ENCODE assay signal across 8 cellular contexts in genomic region chr5:62779010-62779422, GRCh38.
DNase-seq lines count a peak whose midpoint lies in the region; ATAC-seq, FAIRE-seq and TF ChIP-seq lines count a peak whose summit lies in the region.

No MANE protein-coding gene starts in this region.

- H3K36me3 Mint-ChIP-seq in memory B cell = no peaks in the 10 kb centered on the region

- H2BK12ac ChIP-seq in H1 (ENCODE audit: low read depth, low read length) = no peak overlapping the region

- H3K27me3 ChIP-seq in Peyer's patch (no peaks in the 10 kb centered on the region), H1 (replicated peaks in 1 of 4; ENCODE audit: control insufficient read depth in 3 of 4, extremely low read depth in 1 of 4, insufficient read depth in 3 of 4, low read length in 3 of 4) (no peaks in the 10 kb centered on the region)

- H3K4me3 Mint-ChIP-seq in memory B cell = no peak overlapping the region

- H2BK5ac ChIP-seq in H1 (ENCODE audit: low read depth, low read length) = no peak overlapping the region

- no peak overlapping the region for H3K4me2 ChIP-seq in H1 (ENCODE audit: insufficient read depth in 1 of 2, low read depth in 2 of 2, low read length in 2 of 2)

- no peak overlapping the region for H4K8ac ChIP-seq in H1 (ENCODE audit: extremely low read depth, insufficient read depth, low read length)

- H3K27ac ChIP-seq in Peyer's patch (no peak overlapping the region), H1 (ENCODE audit: low read depth, low read length) (no peak overlapping the region)

- H2BK120ac ChIP-seq in H1 (replicated peaks; ENCODE audit: low read depth, low read length) = no peak overlapping the region

- H3K27ac Mint-ChIP-seq in memory B cell = no peak overlapping the region

- H3K4me3 ChIP-seq in Peyer's patch (no peak overlapping the region), H1 (ENCODE audit: extremely low read depth in 1 of 4, insufficient read depth in 2 of 4, low read depth in 3 of 4, low read length in 4 of 4) (no peak overlapping the region)

- ATAC-seq in GM18502 (IDR thresholded peaks at IDR 0.05; ENCODE audit: poor library complexity, unreplicated experiment) (peak; percentile 69), memory B cell (ENCODE audit: low read depth) (peak; percentile 27), GM19023 (IDR thresholded peaks at IDR 0.05; ENCODE audit: unreplicated experiment) (no peak)

- no peaks in the 10 kb centered on the region for H3K79me2 ChIP-seq in H1 (ENCODE audit: control insufficient read depth in 1 of 2, insufficient read depth in 2 of 2, low read length in 2 of 2)

- H4K5ac ChIP-seq in H1 (ENCODE audit: insufficient read length, low read depth, low read length) = no peak overlapping the region

- no peak overlapping the region for H3K4ac ChIP-seq in H1 (replicated peaks; ENCODE audit: insufficient read length, low read depth, low read length)

- no peak for TF ChIP-seq POLR2A in Peyer's patch (IDR thresholded peaks at IDR 0.05)
- TF ChIP-seq POLR2A in H1 (IDR thresholded peaks at IDR 0.05; ENCODE audit: control extremely low read depth in 1 of 2, low read depth in 2 of 2, low read length in 2 of 2) = no peak

- no peak overlapping the region for H3K9ac ChIP-seq in H1 (replicated peaks in 1 of 4; ENCODE audit: extremely low read depth in 1 of 4, low read depth in 3 of 4, low read length in 3 of 4)

- H2AK5ac ChIP-seq in H1 (ENCODE audit: low read depth, low read length) = no peak overlapping the region

- no peak overlapping the region for H3K56ac ChIP-seq in H1 (replicated peaks; ENCODE audit: insufficient read length, low read depth, low read length)

- no peaks in the 10 kb centered on the region for H4K20me1 ChIP-seq in H1 (replicated peaks in 1 of 2; ENCODE audit: control insufficient read depth in 1 of 2, insufficient read depth in 2 of 2, low read length in 2 of 2)

- no peak overlapping the region for H2BK15ac ChIP-seq in H1 (ENCODE audit: low read length)

- no peaks in the 10 kb centered on the region for H3K9me3 Mint-ChIP-seq in memory B cell

- no peak overlapping the region for H4K91ac ChIP-seq in H1 (replicated peaks; ENCODE audit: insufficient read length, low read length)

- no peak overlapping the region for H3K14ac ChIP-seq in H1 (ENCODE audit: insufficient read length)

- no peak overlapping the region for H3K18ac ChIP-seq in H1 (ENCODE audit: extremely low read depth, low read length)

- H2AFZ ChIP-seq in H1 (ENCODE audit: low read length) = no peak overlapping the region

- H3K23ac ChIP-seq in H1 (ENCODE audit: insufficient read length) = no peak overlapping the region

- DNase-seq in AG20443 (ENCODE audit: low spot score) = peak; percentile 77
- peak; percentile 80 for DNase-seq in HuH-7.5 (ENCODE audit: low spot score)
- no peak for DNase-seq in Peyer's patch
- DNase-seq in H1 (ENCODE audit: low read depth in 1 of 2, low spot score in 2 of 2) = no peak
- DNase-seq in memory B cell (ENCODE audit: low spot score in 2 of 2) = no peak
- no peak for DNase-seq in stimulated activated CD4-positive, alpha-beta T cell treated with anti-CD3 and anti-CD28 coated beads, Interleukin-4, amount 100 ng/mL, for 24 hours

- TF ChIP-seq RAD21 in H1 (IDR thresholded peaks at IDR 0.05 in 1 of 2, conservative IDR thresholded peaks at IDR 0.05 in 1 of 2; ENCODE audit: low read depth in 2 of 2, low read length in 2 of 2) = peak; percentile 82 to 83

- no peaks in the 10 kb centered on the region for H3K9me3 ChIP-seq in Peyer's patch
- no peaks in the 10 kb centered on the region for H3K9me3 ChIP-seq in H1 (ENCODE audit: insufficient read depth in 2 of 2, low read depth in 1 of 2, low read length in 1 of 2)

- POLR2A ChIA-PET in H1 (lab: Charles Lee; ENCODE audit: partially characterized antibody) = interaction anchor here (0.6 kb wide), 1 partner anchor 35 kb away, joined by 4 read pairs; no protein-coding TSS in a partner anchor

- FAIRE-seq in H1 (lab: Jason Lieb, UNC) = peak; percentile 95

- WGBS in H1 (ENCODE audit: extremely low coverage in 1 of 2, insufficient coverage in 1 of 2, insufficient read length in 1 of 2, insufficient replicate concordance in 2 of 2, low coverage in 1 of 2, low lambda C conversion rate in 2 of 2, missing lambda C conversion rate in 1 of 2), 2 experiments = 30% methylated on average over 5 of the region's 5 CpGs; no CpG with 5 or more reads in 1 of the 2 experiments

- no peaks in the 10 kb centered on the region for H3K79me1 ChIP-seq in H1 (ENCODE audit: low read depth, low read length)

- no peak for TF ChIP-seq EP300 in H1 (IDR thresholded peaks at IDR 0.05; ENCODE audit: borderline replicate concordance in 1 of 2, low read depth in 2 of 2, low read length in 2 of 2)

- no peak overlapping the region for H2BK20ac ChIP-seq in H1 (ENCODE audit: low read length)

- TF ChIP-seq CTCF in Peyer's patch (IDR thresholded peaks at IDR 0.05) (peak in 5 of 6 experiments; percentile 34 to 67 (median 62)), H1 (IDR thresholded peaks at IDR 0.05; ENCODE audit: control extremely low read depth in 1 of 3, insufficient read depth in 1 of 3, low read depth in 1 of 3, low read length in 3 of 3) (peak in 2 of 3 experiments; percentile 62 to 64; a peak in 3 of 4 replicates)

- H3K4me1 ChIP-seq in Peyer's patch (no peaks in the 10 kb centered on the region), H1 (replicated peaks in 1 of 4; ENCODE audit: control insufficient read depth in 3 of 4, insufficient read depth in 4 of 4, low read length in 3 of 4) (no peaks in the 10 kb centered on the region)

- CTCF ChIA-PET in H1 (lab: Charles Lee; ENCODE audit: partially characterized antibody) = interaction anchor here (0.7 to 3.9 kb wide), 23 partner anchors 15 to 611 kb away, joined by 3 to 23 read pairs (median 4); no protein-coding TSS in a partner anchor

- no peaks in the 10 kb centered on the region for H3K23me2 ChIP-seq in H1 (ENCODE audit: low read depth, low read length)

- H3K27me3 Mint-ChIP-seq in memory B cell = peaks cover 2% of the 10 kb centered on the region

- no peaks in the 10 kb centered on the region for H3K4me1 Mint-ChIP-seq in memory B cell

- H3K36me3 ChIP-seq in Peyer's patch (no peaks in the 10 kb centered on the region), H1 (ENCODE audit: control insufficient read depth in 2 of 4, insufficient read depth in 4 of 4, low read length in 3 of 4) (no peaks in the 10 kb centered on the region)

TF ChIP-seq in H1, 55 proteins besides CTCF, POLR2A, EP300 and RAD21:
- TF ChIP-seq TEAD4 (IDR thresholded peaks at IDR 0.05; ENCODE audit: low read depth, low read length) = peak; percentile 74; the same call in 1 of the 2 replicates
- no peak for TF ChIP-seq CEBPB (IDR thresholded peaks at IDR 0.05; ENCODE audit: low read depth, low read length)

Comparison
In these comparisons a context has a peak if more than half of its experiments do, and no peak if none do; other contexts are left out.
1. DNase-seq: peak in AG20443 (single experiment) and HuH-7.5 (single experiment); none in Peyer's patch (0 of 3), H1 (0 of 2), memory B cell (0 of 2) and stimulated activated CD4-positive, alpha-beta T cell treated with anti-CD3 and anti-CD28 coated beads, Interleukin-4, amount 100 ng/mL, for 24 hours (single experiment).